In the genomic region with DNA sequence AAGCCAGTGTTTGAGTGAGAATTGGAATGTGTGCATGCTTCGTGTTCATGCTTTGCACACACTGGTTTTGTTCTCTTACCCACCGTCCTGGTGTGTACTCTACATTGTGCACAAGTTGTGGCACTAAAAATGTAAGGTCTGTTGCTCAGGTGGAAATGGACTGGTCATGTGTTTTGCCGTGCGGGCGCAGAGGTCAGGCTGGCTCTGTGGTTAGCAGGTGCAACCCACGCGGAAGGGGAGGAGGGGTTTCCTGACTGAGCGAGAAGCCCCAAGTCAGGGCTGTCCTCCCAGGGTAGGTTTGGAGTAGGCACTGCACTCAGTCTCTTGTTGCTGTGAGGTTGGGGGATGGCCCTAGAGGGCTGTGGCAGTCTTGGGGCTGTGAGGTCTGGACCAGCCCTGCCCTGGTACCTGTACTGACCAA, we compare ENCODE assay signal across 9 cellular contexts.
DNase-seq lines count a peak whose midpoint lies in the region; ATAC-seq, FAIRE-seq and TF ChIP-seq lines count a peak whose summit lies in the region.
"Had no signal": no experiment of that assay in that cellular context is flagged by ENCODE, and none has a peak within 500 bp of the region (broad histone marks: within the 10 kb centered on the region; RNA-seq: fewer than 3 reads in every experiment).

No MANE protein-coding gene starts in this region.

- DNase-seq in A549 (ENCODE audit: low read depth in 1 of 2, low spot score in 1 of 2) (no peak), NAMALWA (ENCODE audit: low spot score) (peak; percentile 36), COR-L47 (lab: John Stamatoyannopoulos, UW) (no peak), Calu3 (no peak), OCI-M2 (lab: John Stamatoyannopoulos, UW; ENCODE audit: unreplicated experiment) (no peak)
- no peak for DNase-seq in effector memory CD4-positive, alpha-beta T cell
- DNase-seq: NCI-H187 had no signal

- TF ChIP-seq EP300 in A549 (IDR thresholded peaks at IDR 0.05) = no peak

- H3K4me1 Mint-ChIP-seq in Calu3 (ENCODE audit: low read depth, unreplicated experiment) = no peaks in the 10 kb centered on the region

- TF ChIP-seq CTCF in A549 (IDR thresholded peaks at IDR 0.05) = no peak
- no peak for TF ChIP-seq CTCF in Calu3 (IDR thresholded peaks at IDR 0.05; ENCODE audit: unreplicated experiment)

- POLR2A ChIA-PET in A549 (lab: Yijun Ruan, JAX) = no interaction called here

- BruUV-seq in Calu3 (replicated peaks; lab: Mats Ljungman, UMichigan) = no TSS peak

- H3K27ac ChIP-seq in A549 = peak overlapping the region in 1 of 2 experiments; percentile 39; a peak in 1 of 6 replicates
- no peak overlapping the region for H3K27ac ChIP-seq in effector memory CD4-positive, alpha-beta T cell (ENCODE audit: insufficient read depth, low read length, poor library complexity, severe bottlenecking)

- no peak overlapping the region for H3K4me3 ChIP-seq in A549
- H3K4me3 ChIP-seq in effector memory CD4-positive, alpha-beta T cell (ENCODE audit: insufficient read depth, low read depth, low read length, poor library complexity, severe bottlenecking) = peak overlapping the region; percentile 1

- no peaks in the 10 kb centered on the region for H3K36me3 Mint-ChIP-seq in Calu3 (ENCODE audit: insufficient read depth, unreplicated experiment)

- H3K4me1 ChIP-seq in A549 = no peaks in the 10 kb centered on the region
- peaks cover 30% of the 10 kb centered on the region for H3K4me1 ChIP-seq in effector memory CD4-positive, alpha-beta T cell (ENCODE audit: control insufficient read depth, insufficient read depth, low read length, poor library complexity, severe bottlenecking)

- H3K27me3 ChIP-seq in effector memory CD4-positive, alpha-beta T cell (replicated peaks; ENCODE audit: control insufficient read depth, insufficient read depth, low read length, poor library complexity, severe bottlenecking) = no peaks in the 10 kb centered on the region

- H3K4me2 ChIP-seq in A549 = no peak overlapping the region

- CTCF ChIA-PET in A549 (lab: Yijun Ruan, JAX) (interaction anchor here (3.6 kb wide), 1 partner anchor 10 kb away, joined by 16 read pairs; no protein-coding TSS in a partner anchor), Calu3 (lab: Charles Lee) (no interaction called here)

- ATAC-seq in A549 (peak; percentile 34 to 38; a peak in 2 of 6 replicates), GM19467 (IDR thresholded peaks at IDR 0.05; ENCODE audit: unreplicated experiment) (peak; percentile 64), HG02973 (IDR thresholded peaks at IDR 0.05; ENCODE audit: unreplicated experiment) (no peak)

- intact Hi-C loops in Calu3 (cut with micrococcal nuclease; ENCODE audit: unreplicated experiment) = no loop called here

- no peak for TF ChIP-seq POLR2A in A549 (IDR thresholded peaks at IDR 0.05; ENCODE audit: low read length)

- WGBS in A549 (ENCODE audit: missing lambda C conversion rate) = 95% methylated on average over 8 of the region's 8 CpGs

- H3K9me3 Mint-ChIP-seq in Calu3 (ENCODE audit: low read depth, unreplicated experiment) = peaks cover 4% of the 10 kb centered on the region

- no peak for TF ChIP-seq RAD21 in A549 (conservative IDR thresholded peaks at IDR 0.05 in 1 of 2, IDR thresholded peaks at IDR 0.05 in 1 of 2)

- H3K36me3 ChIP-seq in effector memory CD4-positive, alpha-beta T cell (ENCODE audit: control insufficient read depth, insufficient read depth, low read length) = peaks cover 14% of the 10 kb centered on the region

- no peak for FAIRE-seq in A549 (lab: Jason Lieb, UNC)

- peaks cover 16% of the 10 kb centered on the region for H3K9me3 ChIP-seq in A549
- H3K9me3 ChIP-seq in effector memory CD4-positive, alpha-beta T cell (ENCODE audit: control insufficient read depth, low read length) = no peaks in the 10 kb centered on the region

- no peak overlapping the region for H3K27ac Mint-ChIP-seq in Calu3 (ENCODE audit: unreplicated experiment)

- no peak overlapping the region for H3K4me3 Mint-ChIP-seq in Calu3 (ENCODE audit: low read depth, unreplicated experiment)

- no peaks in the 10 kb centered on the region for H3K27me3 Mint-ChIP-seq in Calu3 (ENCODE audit: unreplicated experiment)

TF ChIP-seq in A549, 52 proteins besides CTCF, POLR2A, EP300 and RAD21:
- TF ChIP-seq ESRRA (IDR thresholded peaks at IDR 0.05; ENCODE audit: borderline replicate concordance, low read length) = no peak
TF ChIP-seq in A549: peak in this region for 0.
